35 cellular contexts compared by ENCODE assay signal in genomic region chr4:7704625-7705024, GRCh38.
"Had no signal": no experiment of that assay in that cellular context is flagged by ENCODE, and none has a peak within 500 bp of the region (broad histone marks: within the 10 kb centered on the region; RNA-seq: fewer than 3 reads in every experiment).

No MANE protein-coding gene starts in this region.

- H3K27me3 ChIP-seq: ascending aorta, cardiac muscle cell had no signal

- H3K4me3 ChIP-seq: ascending aorta, cardiac muscle cell had no signal

- ATAC-seq: activated CD4-positive, alpha-beta T cell treated with anti-CD3 and anti-CD28 coated beads for 36 hours; activated CD4-positive, CD25-positive, alpha-beta regulatory T cell treated with anti-CD3 and anti-CD28 coated beads, Interleukin-2, amount 50 U/mL, for 24 hours; activated CD8-positive, alpha-beta memory T cell treated with anti-CD3 and anti-CD28 coated beads, Interleukin-2, amount 10 ng/mL, durations not matched to agents 7 days and 5 days; activated CD8-positive, alpha-beta T cell treated with anti-CD3 and anti-CD28 coated beads, Interleukin-2, amount 10 ng/mL, durations not matched to agents 7 days and 5 days; activated naive CD8-positive, alpha-beta T cell treated with anti-CD3 and anti-CD28 coated beads, Interleukin-2, amount 50 U/mL, for 24 hours had no signal

- H3K36me3 ChIP-seq: ascending aorta, cardiac muscle cell had no signal

- H3K4me1 Mint-ChIP-seq: activated CD4-positive, alpha-beta memory T cell treated with anti-CD3 and anti-CD28 coated beads, Interleukin-2, amount 10 ng/mL, durations not matched to agents 7 days and 5 days; activated CD4-positive, alpha-beta T cell treated with anti-CD3 and anti-CD28 coated beads for 36 hours; activated CD8-positive, alpha-beta memory T cell treated with anti-CD3 and anti-CD28 coated beads, Interleukin-2, amount 10 ng/mL, durations not matched to agents 7 days and 5 days; activated naive CD8-positive, alpha-beta T cell treated with anti-CD3 and anti-CD28 coated beads, Interleukin-2, amount 50 U/mL, for 24 hours had no signal

- H3K27ac ChIP-seq: ascending aorta, cardiac muscle cell, VCaP had no signal

- H3K9me3 Mint-ChIP-seq: activated CD4-positive, alpha-beta memory T cell treated with anti-CD3 and anti-CD28 coated beads, Interleukin-2, amount 10 ng/mL, durations not matched to agents 7 days and 5 days; activated CD4-positive, alpha-beta T cell treated with anti-CD3 and anti-CD28 coated beads, Interleukin-2, amount 10 ng/mL, durations not matched to agents 7 days and 5 days; activated naive CD4-positive, alpha-beta T cell treated with anti-CD3 and anti-CD28 coated beads, Interleukin-2, amount 10 ng/mL, durations not matched to agents 7 days and 5 days; activated naive CD4-positive, alpha-beta T cell treated with anti-CD3 and anti-CD28 coated beads, Interleukin-2, amount 50 U/mL, for 24 hours; activated naive CD8-positive, alpha-beta T cell treated with anti-CD3 and anti-CD28 coated beads, Interleukin-2, amount 10 ng/mL, durations not matched to agents 7 days and 5 days; activated naive CD8-positive, alpha-beta T cell treated with anti-CD3 and anti-CD28 coated beads, Interleukin-2, amount 50 U/mL, for 24 hours; activated T-cell treated with anti-CD3 and anti-CD28 coated beads, Interleukin-2, amount 50 U/mL, for 24 hours; activated T-helper 2 cell treated with anti-CD3 and anti-CD28 coated beads, Interferon-gamma antibody, Interleukin-2, Interleukin-4, amounts not matched to agents 10 μg/mL and 5 μg/mL and 100 μg/mL, durations not matched to agents 14 hours and 24 hours and 36 hours; brain; T-helper 1 cell treated with Interleukin-12 subunit alpha and Interleukin-12 subunit beta and Interleukin-4 antibody, amounts not matched to agents 30 μg/mL and 1 μg/mL, for 36 hours; T-helper 2 cell treated with Interferon-gamma antibody and Interleukin-4, amounts not matched to agents 5 μg/mL and 100 μg/mL, for 36 hours; WTC11 had no signal

- H3K4me1 ChIP-seq: ascending aorta had no signal

- H3K27ac Mint-ChIP-seq: activated CD4-positive, alpha-beta memory T cell treated with anti-CD3 and anti-CD28 coated beads, Interleukin-2, amount 10 ng/mL, durations not matched to agents 7 days and 5 days; activated CD4-positive, alpha-beta T cell treated with anti-CD3 and anti-CD28 coated beads for 36 hours; activated CD4-positive, alpha-beta T cell treated with anti-CD3 and anti-CD28 coated beads, Interleukin-2, amount 10 ng/mL, durations not matched to agents 7 days and 5 days; activated CD8-positive, alpha-beta memory T cell treated with anti-CD3 and anti-CD28 coated beads, Interleukin-2, amount 10 ng/mL, durations not matched to agents 7 days and 5 days; activated CD8-positive, alpha-beta T cell treated with anti-CD3 and anti-CD28 coated beads, Interleukin-2, amount 10 ng/mL, durations not matched to agents 7 days and 5 days; activated naive CD4-positive, alpha-beta T cell treated with anti-CD3 and anti-CD28 coated beads, Interleukin-2, amount 10 ng/mL, durations not matched to agents 7 days and 5 days; activated naive CD4-positive, alpha-beta T cell treated with anti-CD3 and anti-CD28 coated beads, Interleukin-2, amount 50 U/mL, for 24 hours; activated naive CD8-positive, alpha-beta T cell; activated naive CD8-positive, alpha-beta T cell treated with anti-CD3 and anti-CD28 coated beads, Interleukin-2, amount 10 ng/mL, durations not matched to agents 7 days and 5 days; activated naive CD8-positive, alpha-beta T cell treated with anti-CD3 and anti-CD28 coated beads, Interleukin-2, amount 50 U/mL, for 24 hours; activated T-cell treated with anti-CD3 and anti-CD28 coated beads, Interleukin-2, amount 50 U/mL, for 24 hours; activated T-helper 2 cell treated with anti-CD3 and anti-CD28 coated beads, Interferon-gamma antibody, Interleukin-2, Interleukin-4, amounts not matched to agents 10 μg/mL and 5 μg/mL and 100 μg/mL, durations not matched to agents 14 hours and 24 hours and 36 hours; T-helper 1 cell treated with Interleukin-12 subunit alpha and Interleukin-12 subunit beta and Interleukin-4 antibody, amounts not matched to agents 30 μg/mL and 1 μg/mL, for 36 hours; T-helper 2 cell treated with Interferon-gamma antibody and Interleukin-4, amounts not matched to agents 5 μg/mL and 100 μg/mL, for 36 hours; WTC11 had no signal

- H3K9me3 ChIP-seq: ascending aorta had no signal

- H3K36me3 Mint-ChIP-seq: activated CD8-positive, alpha-beta memory T cell treated with anti-CD3 and anti-CD28 coated beads, Interleukin-2, amount 10 ng/mL, durations not matched to agents 7 days and 5 days; activated naive CD4-positive, alpha-beta T cell treated with anti-CD3 and anti-CD28 coated beads, Interleukin-2, amount 10 ng/mL, durations not matched to agents 7 days and 5 days; activated naive CD4-positive, alpha-beta T cell treated with anti-CD3 and anti-CD28 coated beads, Interleukin-2, amount 50 U/mL, for 24 hours; activated naive CD8-positive, alpha-beta T cell; activated naive CD8-positive, alpha-beta T cell treated with anti-CD3 and anti-CD28 coated beads, Interleukin-2, amount 10 ng/mL, durations not matched to agents 7 days and 5 days; WTC11 had no signal

- H3K4me3 Mint-ChIP-seq: activated CD4-positive, alpha-beta memory T cell treated with anti-CD3 and anti-CD28 coated beads, Interleukin-2, amount 10 ng/mL, durations not matched to agents 7 days and 5 days; activated CD4-positive, alpha-beta T cell treated with anti-CD3 and anti-CD28 coated beads for 36 hours; activated CD4-positive, alpha-beta T cell treated with anti-CD3 and anti-CD28 coated beads, Interleukin-2, amount 10 ng/mL, durations not matched to agents 7 days and 5 days; activated CD8-positive, alpha-beta memory T cell treated with anti-CD3 and anti-CD28 coated beads, Interleukin-2, amount 10 ng/mL, durations not matched to agents 7 days and 5 days; activated CD8-positive, alpha-beta T cell treated with anti-CD3 and anti-CD28 coated beads, Interleukin-2, amount 10 ng/mL, durations not matched to agents 7 days and 5 days; activated naive CD4-positive, alpha-beta T cell treated with anti-CD3 and anti-CD28 coated beads, Interleukin-2, amount 10 ng/mL, durations not matched to agents 7 days and 5 days; activated naive CD4-positive, alpha-beta T cell treated with anti-CD3 and anti-CD28 coated beads, Interleukin-2, amount 50 U/mL, for 24 hours; activated naive CD8-positive, alpha-beta T cell; activated naive CD8-positive, alpha-beta T cell treated with anti-CD3 and anti-CD28 coated beads, Interleukin-2, amount 10 ng/mL, durations not matched to agents 7 days and 5 days; activated naive CD8-positive, alpha-beta T cell treated with anti-CD3 and anti-CD28 coated beads, Interleukin-2, amount 50 U/mL, for 24 hours; activated T-cell treated with anti-CD3 and anti-CD28 coated beads, Interleukin-2, amount 50 U/mL, for 24 hours; brain; T-helper 1 cell treated with Interleukin-12 subunit alpha and Interleukin-12 subunit beta and Interleukin-4 antibody, amounts not matched to agents 30 μg/mL and 1 μg/mL, for 36 hours; T-helper 2 cell treated with Interferon-gamma antibody and Interleukin-4, amounts not matched to agents 5 μg/mL and 100 μg/mL, for 36 hours; WTC11 had no signal

- H3K27me3 Mint-ChIP-seq: activated CD4-positive, alpha-beta memory T cell treated with anti-CD3 and anti-CD28 coated beads, Interleukin-2, amount 10 ng/mL, durations not matched to agents 7 days and 5 days; activated CD4-positive, alpha-beta T cell treated with anti-CD3 and anti-CD28 coated beads, Interleukin-2, amount 10 ng/mL, durations not matched to agents 7 days and 5 days; activated naive CD8-positive, alpha-beta T cell; activated naive CD8-positive, alpha-beta T cell treated with anti-CD3 and anti-CD28 coated beads, Interleukin-2, amount 50 U/mL, for 24 hours had no signal

- DNase-seq: activated CD4-positive, alpha-beta memory T cell treated with anti-CD3 and anti-CD28 coated beads, Interleukin-2, amount 10 ng/mL, durations not matched to agents 7 days and 5 days; activated CD4-positive, alpha-beta T cell treated with anti-CD3 and anti-CD28 coated beads for 1 hour; activated CD4-positive, alpha-beta T cell treated with anti-CD3 and anti-CD28 coated beads for 36 hours; activated CD4-positive, alpha-beta T cell treated with anti-CD3 and anti-CD28 coated beads, Interleukin-2, amount 10 ng/mL, durations not matched to agents 7 days and 5 days; activated CD4-positive, alpha-beta T cell treated with anti-CD3 and anti-CD28 coated beads, Interleukin-2, amount 50 U/mL, for 48 hours; activated CD4-positive, CD25-positive, alpha-beta regulatory T cell; activated CD8-positive, alpha-beta memory T cell treated with anti-CD3 and anti-CD28 coated beads for 24 hours; activated CD8-positive, alpha-beta memory T cell treated with anti-CD3 and anti-CD28 coated beads, Interleukin-2, amount 10 ng/mL, durations not matched to agents 7 days and 5 days; activated CD8-positive, alpha-beta memory T cell treated with anti-CD3 and anti-CD28 coated beads, Interleukin-2, amount 50 U/mL, for 48 hours; activated CD8-positive, alpha-beta T cell treated with anti-CD3 and anti-CD28 coated beads, Interleukin-2, amount 10 ng/mL, durations not matched to agents 7 days and 5 days; activated effector memory CD4-positive, alpha-beta T cell treated with Interleukin-2 at 50 U/mL for 16 hours; activated gamma-delta T cell; activated naive CD4-positive, alpha-beta T cell treated with anti-CD3 and anti-CD28 coated beads, Interleukin-2, amount 10 ng/mL, durations not matched to agents 7 days and 5 days; activated naive CD4-positive, alpha-beta T cell treated with Interleukin-2 at 50 U/mL for 16 hours; activated naive CD8-positive, alpha-beta T cell treated with anti-CD3 and anti-CD28 coated beads, Interleukin-2, amount 10 ng/mL, durations not matched to agents 7 days and 5 days; activated naive CD8-positive, alpha-beta T cell treated with anti-CD3 and anti-CD28 coated beads, Interleukin-2, amount 50 U/mL, for 24 hours; activated T-cell treated with anti-CD3 and anti-CD28 coated beads, Interleukin-2, amount 50 U/mL, for 24 hours; activated T-cell treated with anti-CD3 and anti-CD28 coated beads, Interleukin-2, amount 50 U/mL, for 48 hours; amygdala; anterior cingulate cortex; central memory CD4-positive, alpha-beta T cell; T-helper 1 cell; T-helper 2 cell; T-helper 9 cell had no signal
